Comparison of ENCODE assay signal across 15 cellular contexts in the genomic region with DNA sequence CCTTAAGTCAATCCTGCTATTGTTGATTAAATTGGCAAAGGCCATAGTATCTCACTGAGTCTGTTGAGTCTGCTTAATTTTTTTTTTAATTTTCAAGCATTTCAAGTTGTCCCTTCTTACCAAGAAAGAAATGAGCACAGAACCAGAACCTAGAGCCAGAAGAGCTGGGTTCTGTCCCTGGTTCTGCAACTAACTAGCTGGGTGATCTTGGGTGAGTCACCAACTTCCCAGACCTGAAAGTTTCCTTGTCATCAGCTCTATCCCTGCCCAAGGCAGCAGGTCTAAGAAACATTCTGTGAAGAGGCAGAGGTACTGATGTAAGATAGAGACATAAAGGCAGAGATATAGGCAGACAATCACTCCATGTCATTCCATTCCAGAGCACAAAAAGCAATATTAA.
DNase-seq lines count a peak whose midpoint lies in the region; ATAC-seq, FAIRE-seq and TF ChIP-seq lines count a peak whose summit lies in the region.
"Had no signal": no experiment of that assay in that cellular context is flagged by ENCODE, and none has a peak within 500 bp of the region (broad histone marks: within the 10 kb centered on the region; RNA-seq: fewer than 3 reads in every experiment).

No MANE protein-coding gene starts in this region.

- no peaks in the 10 kb centered on the region for H3K4me1 ChIP-seq in RWPE2 (ENCODE audit: insufficient read depth, poor library complexity, severe bottlenecking)

- peak; percentile 67 for FAIRE-seq in GM19239 (lab: Jason Lieb, UNC)
- FAIRE-seq: A204.1, G401.6 had no signal

- 0 out of 3 replicates have a peak, but pooled peaks have one; percentile 23 for ATAC-seq in RWPE2 (ENCODE audit: low read depth)
- ATAC-seq in HG02678 (IDR thresholded peaks at IDR 0.05; ENCODE audit: unreplicated experiment), result no peak
- ATAC-seq in HG02798 (IDR thresholded peaks at IDR 0.05; ENCODE audit: poor library complexity, unreplicated experiment), result no peak

- H3K9me3 ChIP-seq in RWPE2 (ENCODE audit: severe bottlenecking), result no peaks in the 10 kb centered on the region

- no peak overlapping the region for H3K4me3 ChIP-seq in RWPE2 (ENCODE audit: severe bottlenecking)
- H3K4me3 ChIP-seq: GM23248 had no signal

- DNase-seq in GM19239 (ENCODE audit: insufficient read length, low spot score) (no peak), RWPE2 (ENCODE audit: low spot score) (no peak), epithelial cell of prostate (ENCODE audit: low read depth, low spot score) (no peak), kidney tubule cell (ENCODE audit: low spot score) (peak; percentile 37)
- no peak for DNase-seq in stimulated activated CD4-positive, alpha-beta T cell treated with anti-CD3 and anti-CD28 coated beads, Interleukin-2, amount 100 ng/mL, for 24 hours
- DNase-seq: CD4-positive, alpha-beta memory T cell; DMS79; GM23248; H7; IMR-90 had no signal

- H3K27ac ChIP-seq in RWPE2 (ENCODE audit: poor library complexity, severe bottlenecking), result no peak overlapping the region
- peak overlapping the region; percentile 13 for H3K27ac ChIP-seq in epithelial cell of prostate
- H3K27ac ChIP-seq: C4-2B, GM23248 had no signal

- no peaks in the 10 kb centered on the region for H3K36me3 ChIP-seq in RWPE2 (ENCODE audit: low read depth)

- H3K27me3 ChIP-seq in RWPE2 (ENCODE audit: insufficient read depth, poor library complexity, severe bottlenecking), result no peaks in the 10 kb centered on the region

- TF ChIP-seq CTCF in RWPE2 (IDR thresholded peaks at IDR 0.05; ENCODE audit: poor library complexity, severe bottlenecking), result no peak
